In the genomic region with DNA sequence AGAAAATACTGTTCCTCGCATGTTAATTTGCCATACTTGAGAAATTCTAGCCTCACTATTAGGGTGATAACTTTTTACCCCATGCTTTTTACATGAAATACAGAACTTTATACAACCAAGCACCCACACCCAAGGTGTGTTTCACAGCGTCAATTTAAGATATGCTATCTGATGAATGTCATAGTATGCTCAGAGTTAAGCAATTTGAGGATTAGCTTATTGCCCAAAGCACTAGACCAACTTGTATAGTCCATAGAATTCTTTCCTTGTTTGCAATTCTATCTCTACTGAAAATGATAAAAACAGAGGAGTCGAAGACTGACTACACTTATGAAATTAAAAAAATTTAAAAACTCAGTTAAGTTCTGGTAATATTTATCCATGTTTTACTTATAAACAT, we compare ENCODE assay signal across 20 cellular contexts.
DNase-seq lines count a peak whose midpoint lies in the region; ATAC-seq and TF ChIP-seq lines count a peak whose summit lies in the region.
"Had no signal": no experiment of that assay in that cellular context is flagged by ENCODE, and none has a peak within 500 bp of the region (broad histone marks: within the 10 kb centered on the region; RNA-seq: fewer than 3 reads in every experiment).

No MANE protein-coding gene starts in this region.

- H3K4me3 ChIP-seq in epithelial cell of esophagus (ENCODE audit: low read length): no peak overlapping the region
- H3K4me3 ChIP-seq: BLaER1 had no signal

- H3K36me3 Mint-ChIP-seq in nephron (ENCODE audit: low read depth): no peaks in the 10 kb centered on the region
- H3K36me3 Mint-ChIP-seq: CD4-positive, CD25-positive, alpha-beta regulatory T cell; CD8-positive, alpha-beta T cell had no signal

- H3K4me1 Mint-ChIP-seq in nephron: peaks cover 39% of the 10 kb centered on the region
- H3K4me1 Mint-ChIP-seq: CD14-positive monocyte; CD4-positive, CD25-positive, alpha-beta regulatory T cell had no signal

- TF ChIP-seq CTCF in epithelial cell of esophagus (IDR thresholded peaks at IDR 0.05; ENCODE audit: insufficient read depth, low read depth, low read length, missing control alignments) (no peak), nephron (IDR thresholded peaks at IDR 0.05; ENCODE audit: unreplicated experiment in 3 of 3) (no peak), GM10266 (IDR thresholded peaks at IDR 0.05; ENCODE audit: control insufficient read depth, insufficient read depth, low read depth, missing control alignments) (no peak)

- no peaks in the 10 kb centered on the region for H3K27me3 Mint-ChIP-seq in nephron (ENCODE audit: low read depth)

- ATAC-seq in left colon: peak; percentile 67
- no peak for ATAC-seq in HG02884 (IDR thresholded peaks at IDR 0.05; ENCODE audit: unreplicated experiment)
- ATAC-seq: CD8-positive, alpha-beta T cell had no signal

- H3K9me3 Mint-ChIP-seq in nephron: no peaks in the 10 kb centered on the region
- H3K9me3 Mint-ChIP-seq: CD8-positive, alpha-beta T cell had no signal

- peak overlapping the region; percentile 66 to 91 (median 69) for H3K27ac Mint-ChIP-seq in nephron
- H3K27ac Mint-ChIP-seq: CD14-positive monocyte; CD4-positive, CD25-positive, alpha-beta regulatory T cell; CD8-positive, alpha-beta T cell had no signal

- peak; percentile 24 for DNase-seq in epithelial cell of esophagus (ENCODE audit: low read depth)
- no peak for DNase-seq in left colon
- no peak for DNase-seq in DMS53 treated with DMSO at 0.1 percent for 48 hours (lab: John Stamatoyannopoulos, UW; ENCODE audit: unreplicated experiment)
- DNase-seq in GM10266 (ENCODE audit: extremely low spot score): no peak
- DNase-seq in OCI-M1 (lab: John Stamatoyannopoulos, UW): no peak
- DNase-seq: 8988T; ACHN; BE2C; C1 segment of cervical spinal cord; Caco-2; Calu3; CD4-positive, CD25-positive, alpha-beta regulatory T cell; CD8-positive, alpha-beta T cell; DND-41; EL; GDM1 had no signal

- no peak overlapping the region for H3K4me3 Mint-ChIP-seq in nephron
- H3K4me3 Mint-ChIP-seq: CD14-positive monocyte; CD8-positive, alpha-beta T cell had no signal

- intact Hi-C loops in left colon (cut with DNase I, micrococcal nuclease): no loop called here
